In the genomic region with DNA sequence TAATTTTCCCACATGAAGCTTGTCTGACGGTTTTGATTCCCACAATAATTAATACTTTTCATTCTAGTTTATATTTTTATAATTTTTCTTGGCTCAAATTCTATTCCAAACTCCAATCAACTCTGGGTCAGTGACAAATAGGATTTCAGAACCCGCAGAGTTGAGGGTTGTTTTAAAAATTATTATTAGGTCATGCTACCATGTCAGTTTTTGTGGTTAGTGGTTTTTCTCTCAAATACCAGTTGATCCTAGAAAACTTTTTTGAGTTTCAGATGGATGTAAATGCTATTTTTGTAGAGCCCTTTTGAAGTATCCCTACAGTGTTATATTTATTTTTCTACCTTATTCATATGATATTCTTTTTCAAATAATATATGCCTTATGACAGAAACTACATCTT, we compare ENCODE assay signal across 15 cellular contexts.
"Had no signal": no experiment of that assay in that cellular context is flagged by ENCODE, and none has a peak within 500 bp of the region (broad histone marks: within the 10 kb centered on the region; RNA-seq: fewer than 3 reads in every experiment).

No MANE protein-coding gene starts in this region.

- H3K4me2 ChIP-seq: hepatocyte, neural progenitor cell had no signal

- H3K27ac ChIP-seq: hepatocyte, neural progenitor cell, ovary, tibial artery, upper lobe of left lung, uterus had no signal

- H3K4me3 ChIP-seq: hepatocyte, neural progenitor cell, ovary, tibial artery, upper lobe of left lung, uterus had no signal

- H3K4me1 ChIP-seq: tibial artery, upper lobe of left lung, uterus had no signal

- H3K79me2 ChIP-seq: hepatocyte had no signal

- H3K36me3 ChIP-seq: neural progenitor cell, ovary, tibial artery, upper lobe of left lung, uterus had no signal

- H3K27me3 ChIP-seq: hepatocyte, neural progenitor cell, ovary, tibial artery, upper lobe of left lung, uterus had no signal

- H3K9me3 ChIP-seq: ovary, tibial artery, upper lobe of left lung, uterus had no signal

- H3K9ac ChIP-seq: neural progenitor cell had no signal

- H2AFZ ChIP-seq: hepatocyte, neural progenitor cell had no signal

- DNase-seq: endodermal cell; erythroblast; islet precursor cell; mammary epithelial cell; naive thymus-derived CD8-positive, alpha-beta T cell; nucleus accumbens; ovary; right cardiac atrium; stimulated activated CD4-positive, alpha-beta T cell treated with anti-CD3 and anti-CD28 coated beads, Interleukin-1b, Interleukin-23, amount 100 ng/mL, for 48 hours; stimulated activated CD4-positive, alpha-beta T cell treated with anti-CD3 and anti-CD28 coated beads, Interleukin-4, amount 100 ng/mL, for 24 hours; tibial artery; upper lobe of left lung; uterus had no signal
